Comparison of ENCODE assay signal across 8 cellular contexts in genomic region chr16:81730090-81731051, GRCh38. TPM values are rescaled to one million over a fixed set of nuclear protein-coding genes. Genes with fewer than 3 reads are reported as not detected.
DNase-seq lines count a peak whose midpoint lies in the region; ATAC-seq and TF ChIP-seq lines count a peak whose summit lies in the region.

No MANE protein-coding gene starts in this region.

- 9 to 14% (median 10%) methylated on average over 37 to 47 of the region's 47 CpGs for WGBS in stomach, 5 donors

- no peaks in the 10 kb centered on the region for H3K79me2 ChIP-seq in OCI-LY3 (ENCODE audit: low read length)

- H3K4me3 ChIP-seq in OCI-LY3 (ENCODE audit: low read length), result peak overlapping the region; percentile 71
- H3K4me3 ChIP-seq in stomach, result peak overlapping the region; percentile 40 to 44 (median 42)

- no peak for TF ChIP-seq EP300 in stomach (IDR thresholded peaks at IDR 0.05)

- H3K27ac Mint-ChIP-seq in natural killer cell treated with Interleukin-12 subunit alpha and Interleukin-12 subunit beta and Interleukin-15 and Interleukin-18, amount 100 ng/mL, for 72 hours, result peak overlapping the region in 1 of 2 donors; percentile 74

- peak overlapping the region; percentile 87 for H3K4me3 Mint-ChIP-seq in natural killer cell treated with Interleukin-12 subunit alpha and Interleukin-12 subunit beta and Interleukin-15 and Interleukin-18, amount 100 ng/mL, for 72 hours

- H3K4me1 Mint-ChIP-seq in natural killer cell treated with Interleukin-12 subunit alpha and Interleukin-12 subunit beta and Interleukin-15 and Interleukin-18, amount 100 ng/mL, for 72 hours (ENCODE audit: low read depth in 2 of 2), result peaks cover 13 to 21% of the 10 kb centered on the region in 2 donors

- TF ChIP-seq CTCF in C4-2B (conservative IDR thresholded peaks at IDR 0.05) (peak; percentile 81), OCI-LY3 (IDR thresholded peaks at IDR 0.05; ENCODE audit: low read depth, low read length) (peak; percentile 44; the same call in 1 of the 2 replicates), stomach (IDR thresholded peaks at IDR 0.05) (peak in 5 of 7 experiments; percentile 38 to 68 (median 64))

- intact Hi-C loops in stomach (cut with DNase I; ENCODE audit: low total_unique reads), result loop anchor here (5.0 kb wide), 1 partner anchor 368 kb away; no protein-coding TSS in a partner anchor

- H4K20me1 ChIP-seq in OCI-LY3 (ENCODE audit: insufficient read depth, low read length), result no peaks in the 10 kb centered on the region

- no peaks in the 10 kb centered on the region for H3K36me3 ChIP-seq in OCI-LY3 (replicated peaks; ENCODE audit: low read depth, low read length)
- no peaks in the 10 kb centered on the region for H3K36me3 ChIP-seq in stomach

- no peak for TF ChIP-seq POLR2A in stomach (IDR thresholded peaks at IDR 0.05)

- peak overlapping the region; percentile 81 for H3K4me2 ChIP-seq in OCI-LY3 (ENCODE audit: low read length)

- H3K27ac ChIP-seq in C4-2B (peak overlapping the region; percentile 38), OCI-LY3 (ENCODE audit: low read length) (peak overlapping the region; percentile 35), stomach (peak overlapping the region; percentile 28 to 79 (median 76))

- H3K27me3 ChIP-seq in OCI-LY3 (ENCODE audit: low read depth, low read length) (no peaks in the 10 kb centered on the region), stomach (no peaks in the 10 kb centered on the region)

- no peaks in the 10 kb centered on the region for H3K9me3 Mint-ChIP-seq in natural killer cell treated with Interleukin-12 subunit alpha and Interleukin-12 subunit beta and Interleukin-15 and Interleukin-18, amount 100 ng/mL, for 72 hours

- H2AFZ ChIP-seq in OCI-LY3 (ENCODE audit: low read depth, low read length), result peak overlapping the region; percentile 61

- H3K9ac ChIP-seq in OCI-LY3 (ENCODE audit: low read length), result peak overlapping the region; percentile 40

- H3K9me3 ChIP-seq in OCI-LY3 (ENCODE audit: insufficient read depth, low read length) (no peaks in the 10 kb centered on the region), stomach (no peaks in the 10 kb centered on the region)

- peak; percentile 73 for ATAC-seq in GM19438 (IDR thresholded peaks at IDR 0.05; ENCODE audit: low read depth, unreplicated experiment)
- peak; percentile 81 to 83 for ATAC-seq in natural killer cell treated with Interleukin-12 subunit alpha and Interleukin-12 subunit beta and Interleukin-15 and Interleukin-18, amount 100 ng/mL, for 72 hours

- peaks cover 49% of the 10 kb centered on the region for H3K4me1 ChIP-seq in OCI-LY3 (ENCODE audit: low read length)
- H3K4me1 ChIP-seq in stomach, result peaks cover 12 to 19% (median 16%) of the 10 kb centered on the region in 4 donors

- H3K27me3 Mint-ChIP-seq in natural killer cell treated with Interleukin-12 subunit alpha and Interleukin-12 subunit beta and Interleukin-15 and Interleukin-18, amount 100 ng/mL, for 72 hours, result peaks cover 0 to 5% of the 10 kb centered on the region in 2 donors

- H3K36me3 Mint-ChIP-seq in natural killer cell treated with Interleukin-12 subunit alpha and Interleukin-12 subunit beta and Interleukin-15 and Interleukin-18, amount 100 ng/mL, for 72 hours, result no peaks in the 10 kb centered on the region

- peak; percentile 69 for DNase-seq in HPDE6-E6E7 (ENCODE audit: extremely low spot score)
- DNase-seq in activated T-helper 9 cell treated with anti-CD3 and anti-CD28 coated beads, Interleukin-2, amount 50 U/mL, for 16 hours (ENCODE audit: low read depth), result peak; percentile 34
- DNase-seq in fibroblast of the conjunctiva (ENCODE audit: low read depth), result peak; percentile 82
- DNase-seq in natural killer cell treated with Interleukin-12 subunit alpha and Interleukin-12 subunit beta and Interleukin-15 and Interleukin-18, amount 100 ng/mL, for 72 hours (ENCODE audit: low spot score), result no peak
- DNase-seq in stomach, result peak; percentile 89

RNA-seq across cellular contexts. Expression of gene PLCG2, which starts 48.7 kb away (rescaled TPM):
- 100 to 1,000 TPM in 1 of 2 donors, 10 to 100 TPM in 1; 73.4 to 101 TPM for total RNA-seq in natural killer cell treated with Interleukin-12 subunit alpha and Interleukin-12 subunit beta and Interleukin-15 and Interleukin-18, amount 100 ng/mL, for 72 hours
- 10 to 100 TPM in 4 of 5 donors, 1 to 10 TPM in 1; 8.1 to 68.5 (median 14.6) TPM for total RNA-seq in stomach
- 1 to 10 TPM in 2 of 3 donors, under 1 TPM in 1; 0.87 to 4.1 (median 2.0) TPM for polyA plus RNA-seq in stomach
